Comparison of ENCODE assay signal across 8 cellular contexts in the genomic region with DNA sequence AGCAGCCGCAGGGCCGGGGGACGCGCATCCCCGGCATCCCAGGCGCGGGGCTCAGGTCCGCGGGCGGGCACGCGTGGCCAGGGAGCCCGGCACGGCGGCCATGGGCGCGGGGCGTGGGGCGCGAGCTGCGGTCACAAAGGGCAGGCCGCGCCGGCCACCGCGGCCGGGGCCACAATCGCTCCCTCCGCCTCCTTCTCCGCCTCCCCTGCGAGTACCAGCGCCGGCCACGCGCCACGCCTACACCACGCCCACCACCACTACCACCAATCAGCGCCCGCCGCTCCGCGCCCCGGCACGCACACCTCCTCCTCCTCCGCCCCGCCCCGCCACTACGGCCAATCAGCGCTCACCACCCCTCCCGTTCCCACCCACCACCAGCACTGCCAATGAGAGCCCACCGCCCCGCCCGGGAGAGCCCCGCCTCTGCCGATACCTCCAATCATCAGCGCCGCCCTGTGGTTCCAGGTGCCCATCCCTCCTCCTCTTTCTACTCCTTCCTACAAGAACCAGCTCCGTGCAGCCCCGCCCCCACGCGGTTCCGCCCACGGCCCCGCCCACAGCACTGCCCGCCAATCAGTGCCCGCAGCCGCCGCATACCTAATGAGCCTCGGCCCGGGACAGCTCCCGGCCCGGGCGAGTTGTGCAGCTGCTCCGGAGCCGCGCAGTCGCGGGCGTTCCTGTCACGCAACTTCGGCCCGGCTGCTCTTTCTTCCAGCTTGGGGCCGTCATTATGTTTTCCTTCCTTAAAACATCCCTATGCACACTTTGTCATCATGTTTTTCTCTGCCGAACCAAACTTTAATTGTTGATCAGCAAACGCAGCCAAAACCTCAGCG. TPM values are rescaled to one million over a fixed set of nuclear protein-coding genes. Genes with fewer than 3 reads are reported as not detected.
DNase-seq lines count a peak whose midpoint lies in the region; ATAC-seq lines count a peak whose summit lies in the region.

A gene (minus strand): TSS at position 213 of the 836 bp plus-strand sequence. CDS start 232 bp downstream, outside the sequence.

- peak within 1 kb of the TSS; percentile 84 for H3K4me3 Mint-ChIP-seq in activated T-helper 17 cell treated with anti-CD3 and anti-CD28 coated beads, Interleukin-2, amount 50 U/mL, for 72 hours
- peak within 1 kb of the TSS; percentile 91 to 98 (median 96) for H3K4me3 Mint-ChIP-seq in naive B cell
- H3K4me3 Mint-ChIP-seq in stimulated activated effector memory CD8-positive, alpha-beta T cell treated with anti-CD3 and anti-CD28 coated beads, Interleukin-12 subunit alpha, Interleukin-12 subunit beta, amount 100 ng/mL, for 72 hours: peak within 1 kb of the TSS; percentile 85

- H3K79me2 ChIP-seq in GM23248 (ENCODE audit: insufficient read depth): peaks cover 31% of the 10 kb centered on the region
- H3K79me2 ChIP-seq in Karpas-422 (ENCODE audit: low read length): no peaks in the 10 kb centered on the region

- H3K4me3 ChIP-seq in GM23248 (peak within 1 kb of the TSS; percentile 99), Karpas-422 (ENCODE audit: low read length) (peak within 1 kb of the TSS; percentile 66)

- H3K27ac ChIP-seq in GM23248 (peak within 1 kb of the TSS; percentile 93), Karpas-422 (ENCODE audit: low read length) (peak within 1 kb of the TSS; percentile 70)

- H3K9me3 ChIP-seq in GM23248 (ENCODE audit: low read depth) (no peaks in the 10 kb centered on the region), Karpas-422 (ENCODE audit: low read length) (no peaks in the 10 kb centered on the region)

- H3K4me2 ChIP-seq in GM23248 (ENCODE audit: unreplicated experiment) (peak within 1 kb of the TSS; percentile 99), Karpas-422 (ENCODE audit: low read depth, low read length, poor library complexity, severe bottlenecking) (peak within 1 kb of the TSS; percentile 90)

- no peaks in the 10 kb centered on the region for H3K9me3 Mint-ChIP-seq in activated T-helper 17 cell treated with anti-CD3 and anti-CD28 coated beads, Interleukin-2, amount 50 U/mL, for 72 hours
- H3K9me3 Mint-ChIP-seq in naive B cell: no peaks in the 10 kb centered on the region
- H3K9me3 Mint-ChIP-seq in stimulated activated effector memory CD8-positive, alpha-beta T cell treated with anti-CD3 and anti-CD28 coated beads, Interleukin-12 subunit alpha, Interleukin-12 subunit beta, amount 100 ng/mL, for 72 hours: no peaks in the 10 kb centered on the region

- in situ Hi-C loops in GM23248 (cut with MboI): no loop called here

- peaks cover 48% of the 10 kb centered on the region for H3K4me1 ChIP-seq in GM23248 (ENCODE audit: insufficient read depth)
- H3K4me1 ChIP-seq in Karpas-422 (ENCODE audit: low read length): peaks cover 68% of the 10 kb centered on the region

- peaks cover 35% of the 10 kb centered on the region for H3F3A ChIP-seq in GM23248 (ENCODE audit: insufficient read depth)

- H4K20me1 ChIP-seq in GM23248 (ENCODE audit: insufficient read depth) (no peaks in the 10 kb centered on the region), Karpas-422 (ENCODE audit: insufficient read depth, low read depth, low read length) (no peaks in the 10 kb centered on the region)

- DNase-seq in Daoy (ENCODE audit: low read depth): peak; percentile 97
- DNase-seq in GM23248: peak; percentile 99
- DNase-seq in Karpas-422: peak; percentile 99
- peak; percentile 99 for DNase-seq in RPMI7951 (ENCODE audit: low read depth)
- peak; percentile 100 for DNase-seq in fibroblast of gingiva (ENCODE audit: low read depth)
- DNase-seq in naive B cell: peak; percentile 100
- peak; percentile 99 to 100 for DNase-seq in stimulated activated effector memory CD8-positive, alpha-beta T cell treated with anti-CD3 and anti-CD28 coated beads, Interleukin-12 subunit alpha, Interleukin-12 subunit beta, amount 100 ng/mL, for 72 hours (ENCODE audit: low spot score in 2 of 2)

- WGBS in GM23248 (ENCODE audit: low coverage in 1 of 2, low lambda C conversion rate in 2 of 2, missing lambda C conversion rate in 2 of 2), 2 experiments: 0 to 1% methylated on average over 35 to 81 of the region's 86 CpGs

- no peaks in the 10 kb centered on the region for H3K36me3 ChIP-seq in GM23248 (ENCODE audit: low read depth)
- no peaks in the 10 kb centered on the region for H3K36me3 ChIP-seq in Karpas-422 (ENCODE audit: insufficient read depth, low read length)

- peak within 1 kb of the TSS; percentile 83 for H2AFZ ChIP-seq in GM23248
- H2AFZ ChIP-seq in Karpas-422 (ENCODE audit: low read length): peak within 1 kb of the TSS; percentile 31

- H3K4me1 Mint-ChIP-seq in activated T-helper 17 cell treated with anti-CD3 and anti-CD28 coated beads, Interleukin-2, amount 50 U/mL, for 72 hours: peaks cover 11% of the 10 kb centered on the region
- H3K4me1 Mint-ChIP-seq in naive B cell: peaks cover 16 to 30% (median 19%) of the 10 kb centered on the region in 3 donors
- peaks cover 19% of the 10 kb centered on the region for H3K4me1 Mint-ChIP-seq in stimulated activated effector memory CD8-positive, alpha-beta T cell treated with anti-CD3 and anti-CD28 coated beads, Interleukin-12 subunit alpha, Interleukin-12 subunit beta, amount 100 ng/mL, for 72 hours

- H3K9ac ChIP-seq in GM23248 (peak within 1 kb of the TSS; percentile 93), Karpas-422 (ENCODE audit: low read length) (peak within 1 kb of the TSS; percentile 70)

- H3K27me3 Mint-ChIP-seq in activated T-helper 17 cell treated with anti-CD3 and anti-CD28 coated beads, Interleukin-2, amount 50 U/mL, for 72 hours: peaks cover 26% of the 10 kb centered on the region
- peaks cover 11 to 29% (median 22%) of the 10 kb centered on the region in 3 donors for H3K27me3 Mint-ChIP-seq in naive B cell

- ATAC-seq in activated T-helper 17 cell treated with anti-CD3 and anti-CD28 coated beads, Interleukin-2, amount 50 U/mL, for 72 hours (replicated peaks): peak; percentile 93
- peak; percentile 81 for ATAC-seq in naive B cell (ENCODE audit: low read depth in 2 of 2)
- ATAC-seq in stimulated activated effector memory CD8-positive, alpha-beta T cell treated with anti-CD3 and anti-CD28 coated beads, Interleukin-12 subunit alpha, Interleukin-12 subunit beta, amount 100 ng/mL, for 72 hours: peak; percentile 94

- H3K9me2 ChIP-seq in GM23248 (ENCODE audit: insufficient read depth) (no peaks in the 10 kb centered on the region), Karpas-422 (replicated peaks; ENCODE audit: insufficient read depth, low read length) (no peaks in the 10 kb centered on the region)

- no peaks in the 10 kb centered on the region for H3K27me3 ChIP-seq in GM23248 (replicated peaks; ENCODE audit: insufficient read depth)
- no peaks in the 10 kb centered on the region for H3K27me3 ChIP-seq in Karpas-422 (ENCODE audit: low read length)

- H3K27ac Mint-ChIP-seq in activated T-helper 17 cell treated with anti-CD3 and anti-CD28 coated beads, Interleukin-2, amount 50 U/mL, for 72 hours: peak within 1 kb of the TSS; percentile 61
- H3K27ac Mint-ChIP-seq in naive B cell: peak within 1 kb of the TSS; percentile 79 to 96 (median 94)
- peak within 1 kb of the TSS; percentile 8 for H3K27ac Mint-ChIP-seq in stimulated activated effector memory CD8-positive, alpha-beta T cell treated with anti-CD3 and anti-CD28 coated beads, Interleukin-12 subunit alpha, Interleukin-12 subunit beta, amount 100 ng/mL, for 72 hours

- H3K36me3 Mint-ChIP-seq in activated T-helper 17 cell treated with anti-CD3 and anti-CD28 coated beads, Interleukin-2, amount 50 U/mL, for 72 hours (ENCODE audit: low read depth): no peaks in the 10 kb centered on the region
- H3K36me3 Mint-ChIP-seq in naive B cell: no peaks in the 10 kb centered on the region
- H3K36me3 Mint-ChIP-seq in stimulated activated effector memory CD8-positive, alpha-beta T cell treated with anti-CD3 and anti-CD28 coated beads, Interleukin-12 subunit alpha, Interleukin-12 subunit beta, amount 100 ng/mL, for 72 hours: peaks cover 7% of the 10 kb centered on the region

RNA-seq across cellular contexts. Expression of the gene that starts here (rescaled TPM):
- total RNA-seq in Daoy (2014; rRNA removed; shearing (Covaris generic)): 5.5 and 6.7 TPM in 2 replicates
- total RNA-seq in GM23248 (2014; rRNA removed; shearing (Covaris generic)): 42.0 and 45.1 TPM in 2 replicates
- polyA plus RNA-seq in GM23248 (2016; fragmentation: Nextera tagmentation; extraction: Ambion mirVana) (44.0 and 49.0 TPM in 2 replicates), naive B cell (ENCODE audit: low read depth in 6 of 6) (1 to 10 TPM; 2.1 to 5.4 (median 4.6) TPM)
- total RNA-seq in Karpas-422 (2014; rRNA removed; shearing (Covaris generic); ENCODE audit: low replicate concordance): 7.2 and 8.8 TPM in 2 replicates
- 4.3 and 7.3 TPM in 2 replicates for total RNA-seq in RPMI7951 (2014; rRNA removed; shearing (Covaris generic))
- 1 to 10 TPM; 1.3 to 1.5 TPM for total RNA-seq in activated T-helper 17 cell treated with anti-CD3 and anti-CD28 coated beads, Interleukin-2, amount 50 U/mL, for 72 hours

Comparison
In these comparisons a context has a peak if more than half of its experiments do, and no peak if none do; other contexts are left out.
1. Peak in every context shown above with its lines: DNase-seq, ATAC-seq, H3K4me3 ChIP-seq and H3K27ac ChIP-seq.
2. H3K27ac Mint-ChIP-seq: peak in every context shown above with its lines; median percentile 94 in naive B cell; 61 in activated T-helper 17 cell treated with anti-CD3 and anti-CD28 coated beads, Interleukin-2, amount 50 U/mL, for 72 hours; 8 in stimulated activated effector memory CD8-positive, alpha-beta T cell treated with anti-CD3 and anti-CD28 coated beads, Interleukin-12 subunit alpha, Interleukin-12 subunit beta, amount 100 ng/mL, for 72 hours.